In the genomic region with DNA sequence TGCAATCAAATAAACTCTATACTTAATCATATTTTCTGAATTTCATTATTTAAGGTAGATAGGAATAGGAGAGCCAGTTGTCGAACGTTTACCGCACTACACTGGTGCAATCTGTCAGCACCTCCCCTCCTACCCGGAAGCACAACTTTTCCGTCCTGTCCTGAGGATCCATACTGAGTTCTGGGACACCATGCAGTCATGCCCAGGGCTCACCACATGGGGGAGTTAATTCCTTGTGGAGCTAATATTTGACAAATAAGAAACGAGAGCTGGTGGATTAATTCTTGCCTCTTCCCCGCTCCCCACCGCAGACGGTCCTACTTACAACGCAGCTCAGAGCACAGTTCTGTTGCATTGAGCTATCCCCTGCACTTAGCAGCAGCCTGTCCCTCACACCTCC, we compare ENCODE assay signal across 9 cellular contexts.
DNase-seq lines count a peak whose midpoint lies in the region; ATAC-seq and TF ChIP-seq lines count a peak whose summit lies in the region.
"Had no signal": no experiment of that assay in that cellular context is flagged by ENCODE, and none has a peak within 500 bp of the region (broad histone marks: within the 10 kb centered on the region; RNA-seq: fewer than 3 reads in every experiment).

No MANE protein-coding gene starts in this region.

- H3K4me2 ChIP-seq in OCI-LY7 (ENCODE audit: low read length), result no peak overlapping the region

- H3K9me3 Mint-ChIP-seq in activated CD4-positive, alpha-beta T cell treated with anti-CD3 and anti-CD28 coated beads for 36 hours (ENCODE audit: low read depth), result no peaks in the 10 kb centered on the region
- no peaks in the 10 kb centered on the region for H3K9me3 Mint-ChIP-seq in type B pancreatic cell
- H3K9me3 Mint-ChIP-seq: CD8-positive, alpha-beta T cell had no signal

- H4K20me1 ChIP-seq in OCI-LY7 (ENCODE audit: insufficient read depth, low read length), result no peaks in the 10 kb centered on the region

- no peak overlapping the region for H2AFZ ChIP-seq in OCI-LY7 (ENCODE audit: low read length)

- H3K27ac ChIP-seq in OCI-LY7 (ENCODE audit: low read depth, low read length, poor library complexity, severe bottlenecking), result no peak overlapping the region

- DNase-seq in activated CD4-positive, alpha-beta T cell treated with anti-CD3 and anti-CD28 coated beads for 36 hours, result peak; percentile 7
- DNase-seq in activated CD4-positive, alpha-beta T cell treated with anti-CD3 and anti-CD28 coated beads, Interleukin-2, amount 50 U/mL, for 48 hours, result no peak
- DNase-seq in OCI-LY7 (ENCODE audit: low spot score) (no peak), globus pallidus (ENCODE audit: low spot score) (peak; percentile 49), type B pancreatic cell (ENCODE audit: extremely low spot score, unreplicated experiment) (no peak), AG08396 (ENCODE audit: low spot score) (no peak), T-helper 9 cell (no peak), activated T-cell treated with anti-CD3 and anti-CD28 coated beads for 4 hours (no peak)
- DNase-seq: CD8-positive, alpha-beta T cell had no signal

- no peaks in the 10 kb centered on the region for H3K9me2 ChIP-seq in OCI-LY7 (ENCODE audit: insufficient read depth, low read length)

- no peaks in the 10 kb centered on the region for H3K9me3 ChIP-seq in OCI-LY7 (ENCODE audit: low read length)

- no peak overlapping the region for H3K4me3 ChIP-seq in OCI-LY7 (ENCODE audit: low read depth, low read length, poor library complexity, severe bottlenecking)

- H3K79me2 ChIP-seq in OCI-LY7 (ENCODE audit: insufficient read depth, low read depth, low read length), result no peaks in the 10 kb centered on the region

- no peaks in the 10 kb centered on the region for H3K36me3 Mint-ChIP-seq in activated CD4-positive, alpha-beta T cell treated with anti-CD3 and anti-CD28 coated beads for 36 hours (ENCODE audit: low read depth)
- H3K36me3 Mint-ChIP-seq in type B pancreatic cell, result no peaks in the 10 kb centered on the region
- H3K36me3 Mint-ChIP-seq: CD8-positive, alpha-beta T cell had no signal

- no peaks in the 10 kb centered on the region for H3K4me1 ChIP-seq in OCI-LY7 (ENCODE audit: insufficient read depth, low read length, poor library complexity, severe bottlenecking)

- no TSS peak for BruUV-seq in OCI-LY7 (replicated peaks; lab: Mats Ljungman, UMichigan)

- CTCF ChIA-PET in activated CD4-positive, alpha-beta T cell treated with anti-CD3 and anti-CD28 coated beads for 36 hours (lab: Charles Lee), result no interaction called here
- CTCF ChIA-PET in OCI-LY7 (lab: Charles Lee; ENCODE audit: unreplicated experiment), result no interaction called here

- H3K36me3 ChIP-seq in OCI-LY7 (ENCODE audit: insufficient read depth, low read length), result no peaks in the 10 kb centered on the region

- peak; percentile 42; the same call in 1 of the 2 replicates for TF ChIP-seq CTCF in OCI-LY7 (conservative IDR thresholded peaks at IDR 0.05; ENCODE audit: low read length)
- TF ChIP-seq CTCF in type B pancreatic cell (conservative IDR thresholded peaks at IDR 0.05), result peak; percentile 72

- POLR2A ChIA-PET in activated CD4-positive, alpha-beta T cell treated with anti-CD3 and anti-CD28 coated beads for 36 hours (lab: Charles Lee), result no interaction called here
- POLR2A ChIA-PET in OCI-LY7 (lab: Charles Lee), result no interaction called here

- peaks cover 12% of the 10 kb centered on the region for H3K27me3 Mint-ChIP-seq in activated CD4-positive, alpha-beta T cell treated with anti-CD3 and anti-CD28 coated beads for 36 hours
- peaks cover 29% of the 10 kb centered on the region for H3K27me3 Mint-ChIP-seq in type B pancreatic cell

- no peak overlapping the region for H3K27ac Mint-ChIP-seq in activated CD4-positive, alpha-beta T cell treated with anti-CD3 and anti-CD28 coated beads for 36 hours
- no peak overlapping the region for H3K27ac Mint-ChIP-seq in type B pancreatic cell
- H3K27ac Mint-ChIP-seq: CD8-positive, alpha-beta T cell had no signal

- H3K4me1 Mint-ChIP-seq in activated CD4-positive, alpha-beta T cell treated with anti-CD3 and anti-CD28 coated beads for 36 hours, result no peaks in the 10 kb centered on the region
- peaks cover 5% of the 10 kb centered on the region for H3K4me1 Mint-ChIP-seq in type B pancreatic cell (ENCODE audit: unreplicated experiment)

- intact Hi-C loops in activated CD4-positive, alpha-beta T cell treated with anti-CD3 and anti-CD28 coated beads for 36 hours (cut with DNase I, micrococcal nuclease), result no loop called here
- intact Hi-C loops in OCI-LY7 (cut with micrococcal nuclease; ENCODE audit: unreplicated experiment), result no loop called here

- no peak for ATAC-seq in activated CD4-positive, alpha-beta T cell treated with anti-CD3 and anti-CD28 coated beads for 36 hours
- ATAC-seq: CD8-positive, alpha-beta T cell had no signal

- H3K4me3 Mint-ChIP-seq in activated CD4-positive, alpha-beta T cell treated with anti-CD3 and anti-CD28 coated beads for 36 hours, result no peak overlapping the region
- no peak overlapping the region for H3K4me3 Mint-ChIP-seq in type B pancreatic cell
- H3K4me3 Mint-ChIP-seq: CD8-positive, alpha-beta T cell had no signal

Comparison
In these comparisons a context has a peak if more than half of its experiments do, and no peak if none do; other contexts are left out.
1. DNase-seq: peak in activated CD4-positive, alpha-beta T cell treated with anti-CD3 and anti-CD28 coated beads for 36 hours (single experiment) and globus pallidus (single experiment); none in activated CD4-positive, alpha-beta T cell treated with anti-CD3 and anti-CD28 coated beads, Interleukin-2, amount 50 U/mL, for 48 hours (0 of 2), OCI-LY7 (single experiment), type B pancreatic cell (single experiment), AG08396 (single experiment), T-helper 9 cell (single experiment) and activated T-cell treated with anti-CD3 and anti-CD28 coated beads for 4 hours (single experiment).